In genomic region chr5:14134771-14135170, GRCh38 we compare ENCODE assay signal across 18 cellular contexts. TPM values are rescaled to one million over a fixed set of nuclear protein-coding genes. Genes with fewer than 3 reads are reported as not detected.
DNase-seq lines count a peak whose midpoint lies in the region; ATAC-seq and TF ChIP-seq lines count a peak whose summit lies in the region.
"Had no signal": no experiment of that assay in that cellular context is flagged by ENCODE, and none has a peak within 500 bp of the region (broad histone marks: within the 10 kb centered on the region; RNA-seq: fewer than 3 reads in every experiment).

No MANE protein-coding gene starts in this region.

- H2AK5ac ChIP-seq in IMR-90 (ENCODE audit: low read depth, low read length): no peak overlapping the region

- ATAC-seq in IMR-90 (ENCODE audit: low read depth): no peak
- ATAC-seq: A549; CD8-positive, alpha-beta T cell had no signal

- no peak overlapping the region for H3K14ac ChIP-seq in IMR-90 (replicated peaks; ENCODE audit: low read depth, low read length)

- peaks cover 31% of the 10 kb centered on the region for H3K4me1 ChIP-seq in HEK293 (ENCODE audit: control insufficient read depth, insufficient read depth, low read length)
- peaks cover 13% of the 10 kb centered on the region for H3K4me1 ChIP-seq in IMR-90 (ENCODE audit: control insufficient read depth, insufficient read depth, low read length)
- H3K4me1 ChIP-seq: A549, Caco-2 had no signal

- WGBS in IMR-90 (ENCODE audit: extremely low coverage in 2 of 2, insufficient read length in 1 of 2), 2 experiments: no CpG with 5 or more reads among the region's 2 CpGs

- no peak overlapping the region for H2BK120ac ChIP-seq in IMR-90 (ENCODE audit: low read depth, low read length)

- CTCF ChIA-PET in HEK293 (lab: Yijun Ruan, JAX): interaction anchor here (0.6 to 1.8 kb wide), 4 partner anchors 8 to 135 kb away, joined by 4 to 6 read pairs (median 4); partner anchors contain the start of gene TRIO
- CTCF ChIA-PET in IMR-90 (lab: Yijun Ruan, JAX): no interaction called here

- no peak overlapping the region for H3K56ac ChIP-seq in IMR-90 (ENCODE audit: extremely low read depth, insufficient read depth, low read length)

- peaks cover 4% of the 10 kb centered on the region; the same call in 1 of the 2 replicates for H4K20me1 ChIP-seq in IMR-90 (ENCODE audit: insufficient read depth, low read length)
- H4K20me1 ChIP-seq: BLaER1 treated with 17β-estradiol and CSF1 and Interleukin-3, amounts not matched to agents 10 nM and 100 nM had no signal

- H2BK5ac ChIP-seq in IMR-90 (ENCODE audit: low read depth, low read length, poor library complexity, severe bottlenecking): no peak overlapping the region

- H2AFZ ChIP-seq in IMR-90 (replicated peaks; ENCODE audit: low read length, poor library complexity): no peak overlapping the region

- no peak overlapping the region for H2BK15ac ChIP-seq in IMR-90 (ENCODE audit: low read depth, low read length)

- H3K23ac ChIP-seq in IMR-90 (ENCODE audit: low read depth, low read length): no peak overlapping the region

- H3K36me3 ChIP-seq in HEK293 (ENCODE audit: control insufficient read depth in 2 of 2, insufficient read depth in 1 of 2, low read length in 2 of 2) (no peaks in the 10 kb centered on the region), IMR-90 (ENCODE audit: control insufficient read depth, insufficient read depth, low read length) (no peaks in the 10 kb centered on the region)
- H3K36me3 ChIP-seq: BLaER1 treated with 17β-estradiol and CSF1 and Interleukin-3, amounts not matched to agents 10 nM and 100 nM had no signal

- in situ Hi-C loops in IMR-90 (cut with MboI; ENCODE audit: low sequenced_read_pairs) (no loop called here), KBM-7 (cut with MboI; ENCODE audit: low pct_unique_long_range_greater_than_20kb, low sequenced_read_pairs) (no loop called here)

- DNase-seq in IMR-90 (no peak), islet precursor cell (peak; percentile 57), NCI-H1436 (lab: John Stamatoyannopoulos, UW) (no peak), KBM-7 (no peak), RPMI8226 (no peak)
- DNase-seq: AML-193; Caco-2; Calu3; CD4-positive, alpha-beta T cell; CD8-positive, alpha-beta T cell; DMS79 treated with DMSO at 0.1 percent for 48 hours; GF-D8 had no signal

- H3K9me1 ChIP-seq in IMR-90 (ENCODE audit: insufficient read depth, low read length): peaks cover 11% of the 10 kb centered on the region

- no peak overlapping the region for H3K9ac ChIP-seq in IMR-90 (ENCODE audit: low read depth, low read length)
- H3K9ac ChIP-seq: BLaER1 treated with 17β-estradiol and CSF1 and Interleukin-3, amounts not matched to agents 10 nM and 100 nM had no signal

- dilution Hi-C loops in IMR-90 (cut with HindIII; ENCODE audit: low sequenced_read_pairs, unreplicated experiment): no loop called here

- H3K4me2 ChIP-seq in IMR-90 (ENCODE audit: low read depth, low read length): no peak overlapping the region
- H3K4me2 ChIP-seq: A549; BLaER1 treated with 17β-estradiol and CSF1 and Interleukin-3, amounts not matched to agents 10 nM and 100 nM had no signal

- H3K18ac ChIP-seq in IMR-90 (ENCODE audit: low read depth, low read length): no peak overlapping the region

- no peak for TF ChIP-seq RAD21 in IMR-90 (IDR thresholded peaks at IDR 0.05; ENCODE audit: low read length)

- peak overlapping the region; percentile 51 for H2AK9ac ChIP-seq in IMR-90 (replicated peaks; ENCODE audit: low read depth, low read length, poor library complexity)

- intact Hi-C loops in IMR-90 (cut with micrococcal nuclease): no loop called here

- no peaks in the 10 kb centered on the region for H3K27me3 ChIP-seq in IMR-90 (ENCODE audit: control insufficient read depth, insufficient read depth, low read length)
- H3K27me3 ChIP-seq: BLaER1 treated with 17β-estradiol and CSF1 and Interleukin-3, amounts not matched to agents 10 nM and 100 nM had no signal

- no peak overlapping the region for H4K5ac ChIP-seq in IMR-90 (ENCODE audit: low read depth, low read length)

- H2BK20ac ChIP-seq in IMR-90 (ENCODE audit: low read depth, low read length): no peak overlapping the region

- H3K79me1 ChIP-seq in IMR-90 (ENCODE audit: low read depth in 1 of 2, low read length in 2 of 2): peaks cover 0 to 24% of the 10 kb centered on the region in 2 experiments; a peak in 2 of 4 replicates

- no peak overlapping the region for H4K91ac ChIP-seq in IMR-90 (ENCODE audit: insufficient read depth, low read depth, low read length)

- H3K9me3 ChIP-seq in HEK293 (ENCODE audit: control insufficient read depth, insufficient read depth, low read depth, low read length) (no peaks in the 10 kb centered on the region; the same call in 1 of the 2 replicates), IMR-90 (ENCODE audit: control insufficient read depth, insufficient read depth, low read length) (no peaks in the 10 kb centered on the region)
- H3K9me3 ChIP-seq: Caco-2 had no signal

- no TSS peak for BruUV-seq in IMR-90 (replicated peaks; lab: Mats Ljungman, UMichigan)

- H3K27ac ChIP-seq in HEK293 (ENCODE audit: extremely low read depth, low read depth, low read length): no peak overlapping the region
- H3K27ac ChIP-seq in IMR-90 (ENCODE audit: insufficient read depth, low read length): no peak overlapping the region
- peak overlapping the region; percentile 82; the same call in 1 of the 2 replicates for H3K27ac ChIP-seq in VCaP
- H3K27ac ChIP-seq: 22Rv1; A549; BLaER1 treated with 17β-estradiol and CSF1 and Interleukin-3, amounts not matched to agents 10 nM and 100 nM; C4-2B had no signal

- no peak overlapping the region for H4K8ac ChIP-seq in IMR-90 (ENCODE audit: low read depth in 2 of 2, low read length in 2 of 2)

- H3K4me3 ChIP-seq in HEK293 (ENCODE audit: low read depth, low read length) (no peak overlapping the region), IMR-90 (ENCODE audit: insufficient read depth, low read depth, low read length) (no peak overlapping the region)
- H3K4me3 ChIP-seq: A549; BLaER1 treated with 17β-estradiol and CSF1 and Interleukin-3, amounts not matched to agents 10 nM and 100 nM had no signal

- no peak overlapping the region for H3K4ac ChIP-seq in IMR-90 (ENCODE audit: low read depth, low read length)

- POLR2A ChIA-PET in HEK293 (lab: Yijun Ruan, JAX) (no interaction called here), IMR-90 (lab: Charles Lee; ENCODE audit: unreplicated experiment) (no interaction called here)

- TF ChIP-seq CTCF in HEK293 (tag by site-specific recombination; IDR thresholded peaks at IDR 0.05) (no peak), IMR-90 (conservative IDR thresholded peaks at IDR 0.05; ENCODE audit: low read depth, low read length) (no peak), VCaP (conservative IDR thresholded peaks at IDR 0.05) (no peak)

- no peak for TF ChIP-seq POLR2A in IMR-90 (IDR thresholded peaks at IDR 0.05; ENCODE audit: low read depth, low read length)

TF ChIP-seq in HEK293, 187 proteins besides CTCF, POLR2A, EP300 and RAD21 (continues in another document):
- TF ChIP-seq MZF1 (tag by site-specific recombination; IDR thresholded peaks at IDR 0.05; ENCODE audit: borderline replicate concordance) (no peak), ZNF398 (tag by site-specific recombination; IDR thresholded peaks at IDR 0.05) (peak; percentile 73), GLIS1 (tag by site-specific recombination; IDR thresholded peaks at IDR 0.05) (no peak), ZSCAN30 (tag by site-specific recombination; IDR thresholded peaks at IDR 0.05) (no peak), ZNF426 (tag by site-specific recombination; IDR thresholded peaks at IDR 0.05) (no peak), ZNF114 (tag by site-specific recombination; IDR thresholded peaks at IDR 0.05) (no peak)

TF ChIP-seq in IMR-90, 13 proteins besides CTCF, POLR2A, EP300 and RAD21:
- TF ChIP-seq MAFK (IDR thresholded peaks at IDR 0.05; ENCODE audit: low read depth, low read length): no peak
- no peak for TF ChIP-seq ELK1 (IDR thresholded peaks at IDR 0.05; ENCODE audit: borderline replicate concordance, low read depth, low read length)
- no peak for TF ChIP-seq FOS (IDR thresholded peaks at IDR 0.05; ENCODE audit: low read depth, low read length)
- no peak for TF ChIP-seq CHD1 (IDR thresholded peaks at IDR 0.05; ENCODE audit: low read depth, low read length)
- no peak for TF ChIP-seq CEBPB (IDR thresholded peaks at IDR 0.05; ENCODE audit: low read depth, low read length)
- TF ChIP-seq RFX5 (IDR thresholded peaks at IDR 0.05; ENCODE audit: low read depth, low read length): no peak
- no peak for TF ChIP-seq MAZ (IDR thresholded peaks at IDR 0.05; ENCODE audit: borderline replicate concordance, low read depth, low read length)
- TF ChIP-seq NFE2L2 (IDR thresholded peaks at IDR 0.05; ENCODE audit: low read depth, low read length): no peak
- no peak for TF ChIP-seq MXI1 (IDR thresholded peaks at IDR 0.05; ENCODE audit: borderline replicate concordance, low read depth, low read length)
- no peak for TF ChIP-seq USF2 (IDR thresholded peaks at IDR 0.05; ENCODE audit: low read depth, low read length)
- no peak for TF ChIP-seq SMC3 (IDR thresholded peaks at IDR 0.05; ENCODE audit: low read depth, low read length)
- TF ChIP-seq BHLHE40 (IDR thresholded peaks at IDR 0.05; ENCODE audit: low read depth, low read length): no peak
- no peak for TF ChIP-seq RCOR1 (IDR thresholded peaks at IDR 0.05; ENCODE audit: insufficient replicate concordance, low read length)

RNA-seq across cellular contexts. Expression of gene TRIO, which starts 8.4 kb away (rescaled TPM):
- total RNA-seq in IMR-90 (2012; rRNA removed): 487 and 522 TPM in 2 replicates
- 206 and 225 TPM in 2 replicates for polyA plus RNA-seq in IMR-90 (2012; rRNA removed)
- polyA plus RNA-seq in IMR-90 (2012; cell fraction: cytosol; rRNA removed): 126 and 196 TPM in 2 replicates
- 1,045 and 1,428 TPM in 2 replicates for polyA plus RNA-seq in IMR-90 (2012; cell fraction: nucleus; rRNA removed; ENCODE audit: low replicate concordance)
